In the genomic region with DNA sequence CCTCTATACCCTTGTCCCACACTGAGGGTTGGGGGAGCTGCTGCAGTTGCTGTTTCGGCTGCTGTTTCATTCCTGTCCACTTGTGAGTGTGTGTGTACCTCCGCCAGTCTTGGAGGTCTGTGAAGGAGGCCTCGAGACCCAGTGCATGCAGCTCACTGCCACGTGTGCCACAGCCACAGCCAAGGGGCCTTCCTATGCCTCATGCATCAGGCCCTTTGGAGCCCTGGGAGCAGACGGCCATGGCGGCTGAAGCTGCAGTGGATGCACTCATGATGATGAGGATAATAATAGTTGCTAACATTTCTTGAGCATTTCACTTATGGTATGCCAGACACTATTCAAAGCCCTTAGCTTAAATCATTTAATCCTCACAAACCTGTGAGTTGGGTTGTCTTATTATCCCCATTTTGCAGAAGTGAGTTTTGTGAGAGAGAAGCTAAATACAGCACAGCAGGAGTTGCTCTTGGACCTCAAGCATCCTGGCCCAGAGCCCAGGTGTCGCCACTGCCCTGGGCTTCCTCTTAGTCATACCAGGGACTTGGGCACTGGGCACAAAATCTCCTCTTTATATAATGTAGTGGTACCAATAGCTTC, we compare ENCODE assay signal across 8 cellular contexts.
A peak's percentile ranks its signal among the peaks of the same experiment; 100 is the strongest.
DNase-seq lines count a peak whose midpoint lies in the region; ATAC-seq and TF ChIP-seq lines count a peak whose summit lies in the region.

No MANE protein-coding gene starts in this region.

- H3K4me3 Mint-ChIP-seq in activated CD8-positive, alpha-beta memory T cell treated with anti-CD3 and anti-CD28 coated beads, Interleukin-2, amount 10 ng/mL, durations not matched to agents 7 days and 5 days: peak overlapping the region; percentile 35
- peak overlapping the region; percentile 80 for H3K4me3 Mint-ChIP-seq in T-helper 17 cell

- no peaks in the 10 kb centered on the region for H3K9me3 ChIP-seq in T-helper 17 cell (ENCODE audit: control insufficient read depth, low read length, poor library complexity, severe bottlenecking)
- no peaks in the 10 kb centered on the region for H3K9me3 ChIP-seq in fibroblast of lung (ENCODE audit: control insufficient read depth, insufficient read depth, low read depth, low read length)

- DNase-seq in activated CD8-positive, alpha-beta memory T cell treated with anti-CD3 and anti-CD28 coated beads, Interleukin-2, amount 10 ng/mL, durations not matched to agents 7 days and 5 days: peak; percentile 63
- DNase-seq in activated CD8-positive, alpha-beta memory T cell treated with anti-CD3 and anti-CD28 coated beads for 24 hours: no peak
- DNase-seq in T-helper 17 cell (no peak), fibroblast of lung (ENCODE audit: low read depth in 2 of 2) (peak; percentile 47 to 57), pulmonary artery endothelial cell (ENCODE audit: low read depth, low spot score) (peak; percentile 35), SIG-M5 treated with dmso at 0.1 percent for 504 hours (lab: John Stamatoyannopoulos, UW; ENCODE audit: unreplicated experiment) (no peak), inferior parietal cortex (ENCODE audit: extremely low spot score) (no peak), NCI-H82 (lab: John Stamatoyannopoulos, UW) (no peak)

- no peak for ATAC-seq in activated CD8-positive, alpha-beta memory T cell treated with anti-CD3 and anti-CD28 coated beads, Interleukin-2, amount 10 ng/mL, durations not matched to agents 7 days and 5 days
- ATAC-seq in T-helper 17 cell: no peak

- H3K27ac ChIP-seq in fibroblast of lung (ENCODE audit: insufficient read depth, low read length): peak overlapping the region; percentile 92

- H3K9ac ChIP-seq in fibroblast of lung (ENCODE audit: insufficient read depth, low read length): peak overlapping the region; percentile 38

- no peak overlapping the region for H2AFZ ChIP-seq in fibroblast of lung (ENCODE audit: low read length)

- peaks cover 57% of the 10 kb centered on the region for H3K36me3 Mint-ChIP-seq in activated CD8-positive, alpha-beta memory T cell treated with anti-CD3 and anti-CD28 coated beads, Interleukin-2, amount 10 ng/mL, durations not matched to agents 7 days and 5 days
- H3K36me3 Mint-ChIP-seq in T-helper 17 cell (ENCODE audit: low read depth): peaks cover 8% of the 10 kb centered on the region

- TF ChIP-seq CTCF in fibroblast of lung (conservative IDR thresholded peaks at IDR 0.05 in 1 of 2, IDR thresholded peaks at IDR 0.05 in 1 of 2; ENCODE audit: low read depth in 1 of 2, low read length in 2 of 2): no peak

- no peaks in the 10 kb centered on the region for H3K79me2 ChIP-seq in fibroblast of lung (ENCODE audit: control insufficient read depth, insufficient read depth, low read length)

- H3K4me2 ChIP-seq in fibroblast of lung (ENCODE audit: extremely low read depth, insufficient read depth, low read length): no peak overlapping the region

- no peaks in the 10 kb centered on the region for H4K20me1 ChIP-seq in fibroblast of lung (ENCODE audit: control insufficient read depth, extremely low read depth, insufficient read depth, low read length)

- H3K4me3 ChIP-seq in fibroblast of lung (replicated peaks in 1 of 4; ENCODE audit: control extremely low read depth in 1 of 4, insufficient read depth in 1 of 4, low read depth in 3 of 4, low read length in 4 of 4): no peak overlapping the region

- no peaks in the 10 kb centered on the region for H3K27me3 ChIP-seq in fibroblast of lung (ENCODE audit: control insufficient read depth, insufficient read depth, low read length)

- H3K9me3 Mint-ChIP-seq in activated CD8-positive, alpha-beta memory T cell treated with anti-CD3 and anti-CD28 coated beads, Interleukin-2, amount 10 ng/mL, durations not matched to agents 7 days and 5 days (ENCODE audit: low read depth): no peaks in the 10 kb centered on the region

- H3K36me3 ChIP-seq in fibroblast of lung (ENCODE audit: control insufficient read depth, insufficient read depth, low read length): no peaks in the 10 kb centered on the region

- peak overlapping the region; percentile 91 for H3K27ac Mint-ChIP-seq in activated CD8-positive, alpha-beta memory T cell treated with anti-CD3 and anti-CD28 coated beads, Interleukin-2, amount 10 ng/mL, durations not matched to agents 7 days and 5 days
- H3K27ac Mint-ChIP-seq in T-helper 17 cell: peak overlapping the region; percentile 95

- peaks cover 85% of the 10 kb centered on the region for H3K4me1 Mint-ChIP-seq in activated CD8-positive, alpha-beta memory T cell treated with anti-CD3 and anti-CD28 coated beads, Interleukin-2, amount 10 ng/mL, durations not matched to agents 7 days and 5 days
- H3K4me1 Mint-ChIP-seq in T-helper 17 cell: peaks cover 63% of the 10 kb centered on the region

- peaks cover 29% of the 10 kb centered on the region for H3K4me1 ChIP-seq in fibroblast of lung (ENCODE audit: control insufficient read depth, extremely low read depth, insufficient read depth, low read length)

- H3K27me3 Mint-ChIP-seq in activated CD8-positive, alpha-beta memory T cell treated with anti-CD3 and anti-CD28 coated beads, Interleukin-2, amount 10 ng/mL, durations not matched to agents 7 days and 5 days: no peaks in the 10 kb centered on the region
- H3K27me3 Mint-ChIP-seq in T-helper 17 cell: no peaks in the 10 kb centered on the region

- CTCF ChIA-PET in activated CD8-positive, alpha-beta memory T cell treated with anti-CD3 and anti-CD28 coated beads, Interleukin-2, amount 10 ng/mL, durations not matched to agents 7 days and 5 days (lab: Charles Lee): interaction anchor here (0.7 to 6.7 kb wide), 10 partner anchors 13 to 359 kb away, joined by 3 to 39 read pairs (median 4); a partner anchor contains a TSS

Comparison
In these comparisons a context has a peak if more than half of its experiments do, and no peak if none do; other contexts are left out.
1. DNase-seq: peak in activated CD8-positive, alpha-beta memory T cell treated with anti-CD3 and anti-CD28 coated beads, Interleukin-2, amount 10 ng/mL, durations not matched to agents 7 days and 5 days (single experiment), fibroblast of lung (2 of 2) and pulmonary artery endothelial cell (single experiment); none in activated CD8-positive, alpha-beta memory T cell treated with anti-CD3 and anti-CD28 coated beads for 24 hours (single experiment), T-helper 17 cell (0 of 3), SIG-M5 treated with dmso at 0.1 percent for 504 hours (single experiment), inferior parietal cortex (single experiment) and NCI-H82 (single experiment).